ENCODE assay signal across 14 cellular contexts in genomic region chr1:8831329-8831728, GRCh38. TPM values are rescaled to one million over a fixed set of nuclear protein-coding genes. Genes with fewer than 3 reads are reported as not detected.
DNase-seq lines count a peak whose midpoint lies in the region; ATAC-seq, FAIRE-seq and TF ChIP-seq lines count a peak whose summit lies in the region.
"Had no signal": no experiment of that assay in that cellular context is flagged by ENCODE, and none has a peak within 500 bp of the region (broad histone marks: within the 10 kb centered on the region; RNA-seq: fewer than 3 reads in every experiment).

No MANE protein-coding gene starts in this region.

- no peak overlapping the region for H3K4me3 Mint-ChIP-seq in astrocyte (ENCODE audit: unreplicated experiment)
- no peak overlapping the region for H3K4me3 Mint-ChIP-seq in glutamatergic neuron (ENCODE audit: unreplicated experiment)
- H3K4me3 Mint-ChIP-seq: activated CD4-positive, alpha-beta memory T cell treated with anti-CD3 and anti-CD28 coated beads for 36 hours; CD8-positive, alpha-beta T cell had no signal

- no peak overlapping the region for H3K27ac Mint-ChIP-seq in astrocyte (ENCODE audit: unreplicated experiment)
- no peak overlapping the region for H3K27ac Mint-ChIP-seq in glutamatergic neuron (ENCODE audit: unreplicated experiment)
- H3K27ac Mint-ChIP-seq: activated CD4-positive, alpha-beta memory T cell treated with anti-CD3 and anti-CD28 coated beads for 36 hours; CD8-positive, alpha-beta T cell; T-helper 17 cell had no signal

- no peak for DNase-seq in AG04449 (ENCODE audit: low read depth, low spot score)
- DNase-seq in GM23248, result peak; percentile 36
- no peak for DNase-seq in astrocyte (ENCODE audit: low read depth)
- DNase-seq in glutamatergic neuron, result no peak
- no peak for DNase-seq in NCI-H146 (lab: John Stamatoyannopoulos, UW)
- no peak for DNase-seq in NCI-H524 treated with DMSO at 0.1 percent for 48 hours (lab: John Stamatoyannopoulos, UW)
- DNase-seq in pons (ENCODE audit: low spot score), result no peak
- DNase-seq: activated CD4-positive, alpha-beta memory T cell treated with anti-CD3 and anti-CD28 coated beads for 36 hours; activated naive CD4-positive, alpha-beta T cell treated with Interleukin-2 at 50 U/mL for 16 hours; CD8-positive, alpha-beta T cell; NCI-H2029 treated with DMSO at 0.1 percent for 48 hours; T-helper 17 cell had no signal

- TF ChIP-seq CTCF in AG04449 (IDR thresholded peaks at IDR 0.05; ENCODE audit: insufficient read depth, low read length, missing control alignments) (peak; percentile 22), astrocyte (IDR thresholded peaks at IDR 0.05; ENCODE audit: insufficient read depth, low read depth, low read length) (peak; percentile 47), glutamatergic neuron (IDR thresholded peaks at IDR 0.05; ENCODE audit: partially characterized antibody, unreplicated experiment) (peak; percentile 62)

- no peaks in the 10 kb centered on the region for H3K27me3 ChIP-seq in GM23248 (replicated peaks; ENCODE audit: insufficient read depth)
- H3K27me3 ChIP-seq in astrocyte (ENCODE audit: insufficient read depth, low read length), result peaks cover 5% of the 10 kb centered on the region

- H3K9me3 Mint-ChIP-seq in astrocyte (ENCODE audit: unreplicated experiment), result peaks cover 2% of the 10 kb centered on the region
- H3K9me3 Mint-ChIP-seq in glutamatergic neuron (ENCODE audit: unreplicated experiment), result peaks cover 2% of the 10 kb centered on the region
- H3K9me3 Mint-ChIP-seq: activated CD4-positive, alpha-beta memory T cell treated with anti-CD3 and anti-CD28 coated beads for 36 hours; CD8-positive, alpha-beta T cell had no signal

- H3F3A ChIP-seq in GM23248 (ENCODE audit: insufficient read depth), result no peaks in the 10 kb centered on the region

- H3K9me3 ChIP-seq in GM23248 (ENCODE audit: low read depth) (no peaks in the 10 kb centered on the region), astrocyte (ENCODE audit: insufficient read depth, low read depth, low read length) (no peaks in the 10 kb centered on the region)

- H3K4me1 ChIP-seq in GM23248 (ENCODE audit: insufficient read depth) (peaks cover 9% of the 10 kb centered on the region), astrocyte (ENCODE audit: insufficient read depth, low read length) (no peaks in the 10 kb centered on the region)

- no peaks in the 10 kb centered on the region for H4K20me1 ChIP-seq in GM23248 (ENCODE audit: insufficient read depth)
- no peaks in the 10 kb centered on the region for H4K20me1 ChIP-seq in astrocyte (ENCODE audit: insufficient read depth, low read length)

- in situ Hi-C loops in GM23248 (cut with MboI), result loop anchor here (25.0 kb wide), 1 partner anchor 269 kb away; no protein-coding TSS in a partner anchor

- H3K9ac ChIP-seq in GM23248, result no peak overlapping the region
- no peak overlapping the region for H3K9ac ChIP-seq in astrocyte (ENCODE audit: low read length)

- H2AFZ ChIP-seq in GM23248 (no peak overlapping the region), astrocyte (ENCODE audit: low read depth, low read length) (no peak overlapping the region)

- no peaks in the 10 kb centered on the region for H3K79me2 ChIP-seq in GM23248 (ENCODE audit: insufficient read depth)
- H3K79me2 ChIP-seq in astrocyte (ENCODE audit: insufficient read depth, low read length), result no peaks in the 10 kb centered on the region

- CTCF ChIA-PET in AG04449 (lab: Yijun Ruan, JAX), result interaction anchor here (2.7 kb wide), 1 partner anchor 18 kb away, joined by 14 read pairs; no protein-coding TSS in a partner anchor

- H3K36me3 Mint-ChIP-seq in astrocyte (ENCODE audit: low read depth, unreplicated experiment), result peaks cover 2% of the 10 kb centered on the region
- no peaks in the 10 kb centered on the region for H3K36me3 Mint-ChIP-seq in glutamatergic neuron (ENCODE audit: unreplicated experiment)
- H3K36me3 Mint-ChIP-seq: activated CD4-positive, alpha-beta memory T cell treated with anti-CD3 and anti-CD28 coated beads for 36 hours; CD8-positive, alpha-beta T cell had no signal

- no peaks in the 10 kb centered on the region for H3K36me3 ChIP-seq in GM23248 (ENCODE audit: low read depth)
- no peaks in the 10 kb centered on the region for H3K36me3 ChIP-seq in astrocyte (ENCODE audit: insufficient read depth, low read length)

- H3K27ac ChIP-seq in GM23248 (no peak overlapping the region), astrocyte (ENCODE audit: low read depth, low read length) (no peak overlapping the region)

- no peaks in the 10 kb centered on the region for H3K9me2 ChIP-seq in GM23248 (ENCODE audit: insufficient read depth)

- FAIRE-seq in astrocyte (lab: Jason Lieb, UNC), result no peak
- FAIRE-seq: colon had no signal

- H3K4me2 ChIP-seq in GM23248 (ENCODE audit: unreplicated experiment) (no peak overlapping the region), astrocyte (ENCODE audit: low read length) (no peak overlapping the region)

- POLR2A ChIA-PET in AG04449 (lab: Yijun Ruan, JAX), result no interaction called here

- H3K4me1 Mint-ChIP-seq in astrocyte (ENCODE audit: low read depth, unreplicated experiment) (peaks cover 6% of the 10 kb centered on the region), glutamatergic neuron (ENCODE audit: low read depth, unreplicated experiment) (no peaks in the 10 kb centered on the region)

- H3K27me3 Mint-ChIP-seq in astrocyte (ENCODE audit: low read depth, unreplicated experiment) (peaks cover 5% of the 10 kb centered on the region), glutamatergic neuron (ENCODE audit: unreplicated experiment) (peaks cover 2% of the 10 kb centered on the region)
- H3K27me3 Mint-ChIP-seq: activated CD4-positive, alpha-beta memory T cell treated with anti-CD3 and anti-CD28 coated beads for 36 hours; T-helper 17 cell had no signal

- ATAC-seq in HG02610 (IDR thresholded peaks at IDR 0.05; ENCODE audit: unreplicated experiment), result no peak
- ATAC-seq: CD8-positive, alpha-beta T cell; T-helper 17 cell had no signal

- 77 to 81% methylated on average over 4 of the region's 4 CpGs for WGBS in GM23248 (ENCODE audit: low coverage in 1 of 2, low lambda C conversion rate in 2 of 2, missing lambda C conversion rate in 2 of 2), 2 experiments

- no peak overlapping the region for H3K4me3 ChIP-seq in AG04449 (ENCODE audit: low read depth, low read length)
- no peak overlapping the region for H3K4me3 ChIP-seq in GM23248
- no peak overlapping the region for H3K4me3 ChIP-seq in astrocyte (ENCODE audit: insufficient read depth, low read depth, low read length)

RNA-seq across cellular contexts. Expression of gene RERE, which starts 13.9 kb away (rescaled TPM):
- total RNA-seq in GM23248 (2014; rRNA removed; shearing (Covaris generic)), result 9.5 and 26.0 TPM in 2 replicates
- 20.3 and 26.2 TPM in 2 replicates for polyA plus RNA-seq in GM23248 (2016; fragmentation: Nextera tagmentation; extraction: Ambion mirVana)
- total RNA-seq in astrocyte, result 118 and 124 TPM in 2 replicates
- total RNA-seq in glutamatergic neuron (ENCODE audit: unreplicated experiment), result 252 TPM

RNA-seq across cellular contexts. Expression of gene ENO1, which starts 47.2 kb away (rescaled TPM):
- 1,781 and 2,185 TPM in 2 replicates for total RNA-seq in GM23248 (2014; rRNA removed; shearing (Covaris generic))
- polyA plus RNA-seq in GM23248 (2016; fragmentation: Nextera tagmentation; extraction: Ambion mirVana), result 2,304 and 2,417 TPM in 2 replicates
- 1,663 and 1,692 TPM in 2 replicates for total RNA-seq in astrocyte
- total RNA-seq in glutamatergic neuron (ENCODE audit: unreplicated experiment), result 357 TPM
